In genomic region chr3:90091557-90091956, GRCh38 we compare ENCODE assay signal across 8 cellular contexts.
A peak's percentile ranks its signal among the peaks of the same experiment; 100 is the strongest.
DNase-seq lines count a peak whose midpoint lies in the region; ATAC-seq and TF ChIP-seq lines count a peak whose summit lies in the region.

No MANE protein-coding gene starts in this region.

- H3K4me1 Mint-ChIP-seq in natural killer cell: no peaks in the 10 kb centered on the region

- no peak overlapping the region for H2AFZ ChIP-seq in OCI-LY1 (ENCODE audit: low read length)

- peaks cover 7 to 8% of the 10 kb centered on the region in 2 donors for H3K9me3 Mint-ChIP-seq in natural killer cell

- no peaks in the 10 kb centered on the region for H3K36me3 Mint-ChIP-seq in natural killer cell

- H3K9ac ChIP-seq in OCI-LY1 (ENCODE audit: low read length): no peak overlapping the region

- peak; percentile 50 for TF ChIP-seq CTCF in OCI-LY1 (IDR thresholded peaks at IDR 0.05; ENCODE audit: low read length)
- no peak for TF ChIP-seq CTCF in natural killer cell (IDR thresholded peaks at IDR 0.05)

- no peaks in the 10 kb centered on the region; the same call in 1 of the 2 replicates for H3K79me2 ChIP-seq in OCI-LY1 (ENCODE audit: insufficient read depth, low read length)

- no peaks in the 10 kb centered on the region for H3K9me2 ChIP-seq in OCI-LY1 (ENCODE audit: low read depth, low read length)

- H3K27me3 Mint-ChIP-seq in natural killer cell (ENCODE audit: low read depth in 2 of 2): no peaks in the 10 kb centered on the region

- H3K4me1 ChIP-seq in OCI-LY1 (ENCODE audit: insufficient read depth, low read length, severe bottlenecking): no peaks in the 10 kb centered on the region

- peak; percentile 69 for ATAC-seq in GM18498 (IDR thresholded peaks at IDR 0.05; ENCODE audit: unreplicated experiment)
- ATAC-seq in HG03439 (IDR thresholded peaks at IDR 0.05; ENCODE audit: unreplicated experiment): peak; percentile 67
- no peak for ATAC-seq in GM19324 (IDR thresholded peaks at IDR 0.05; ENCODE audit: low FRiP score, unreplicated experiment)
- ATAC-seq in natural killer cell: no peak

- H3F3A ChIP-seq in OCI-LY1 (ENCODE audit: insufficient read depth, low read length): no peaks in the 10 kb centered on the region

- H3K27ac ChIP-seq in OCI-LY1 (ENCODE audit: low read depth, low read length, poor library complexity, severe bottlenecking): no peak overlapping the region

- peak; percentile 94 for DNase-seq in fibroblast of gingiva (ENCODE audit: low read depth)
- DNase-seq in posterior cingulate gyrus: peak in 6 of 10 donors; percentile 11 to 89 (median 27)
- no peak for DNase-seq in HuH-7.5 (ENCODE audit: low spot score)
- no peak for DNase-seq in natural killer cell

- H3K4me3 ChIP-seq in OCI-LY1 (ENCODE audit: low read depth, low read length, poor library complexity, severe bottlenecking): no peak overlapping the region

- H3K36me3 ChIP-seq in OCI-LY1 (ENCODE audit: insufficient read depth, low read length): no peaks in the 10 kb centered on the region

- no peak overlapping the region for H3K4me3 Mint-ChIP-seq in natural killer cell

- no peak overlapping the region for H3K27ac Mint-ChIP-seq in natural killer cell

- no peak overlapping the region for H3K4me2 ChIP-seq in OCI-LY1 (ENCODE audit: low read length)

- intact Hi-C loops in posterior cingulate gyrus (cut with DNase I) (loop anchor here (5.0 kb wide), 2 partner anchors 1874 to 1889 kb away; no protein-coding TSS in a partner anchor), natural killer cell (cut with micrococcal nuclease) (no loop called here)

- H3K27me3 ChIP-seq in OCI-LY1 (ENCODE audit: insufficient read depth, low read length): no peaks in the 10 kb centered on the region

- no peaks in the 10 kb centered on the region for H3K9me3 ChIP-seq in OCI-LY1 (ENCODE audit: low read length)

- no peaks in the 10 kb centered on the region for H4K20me1 ChIP-seq in OCI-LY1 (ENCODE audit: insufficient read depth, low read length)

Comparison
In these comparisons a context has a peak if more than half of its experiments do, and no peak if none do; other contexts are left out.
1. ATAC-seq: peak in GM18498 (single experiment) and HG03439 (single experiment); none in GM19324 (single experiment) and natural killer cell (0 of 3).
2. DNase-seq: peak in fibroblast of gingiva (single experiment) and posterior cingulate gyrus (6 of 10); none in HuH-7.5 (single experiment) and natural killer cell (single experiment).